In the genomic region with DNA sequence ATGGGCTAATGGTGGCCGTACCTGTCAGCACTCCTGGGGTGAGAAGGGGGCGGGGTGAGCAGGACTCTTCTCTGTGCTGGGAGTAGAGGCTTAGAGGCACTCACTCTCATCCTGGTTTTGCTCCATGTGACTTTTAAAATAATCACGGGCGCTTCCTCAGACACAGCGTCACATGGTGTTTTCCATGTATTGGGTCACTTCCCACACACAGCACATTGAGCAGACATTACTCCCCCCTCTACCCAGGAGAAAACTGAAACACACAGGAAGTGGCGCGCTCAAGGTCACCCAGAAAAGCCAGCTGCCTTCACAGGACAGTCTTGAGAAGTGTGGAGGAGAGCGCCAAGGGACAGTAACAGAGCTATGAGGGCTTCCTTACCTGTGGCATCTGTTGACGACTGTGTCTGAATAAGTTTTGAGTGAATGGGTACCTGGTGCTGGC, we compare ENCODE assay signal across 1 cellular context.
A peak's percentile ranks its signal among the peaks of the same experiment; 100 is the strongest.
TF ChIP-seq lines count a peak whose summit lies in the region.

No MANE protein-coding gene starts in this region.

TF ChIP-seq in HepG2, 621 proteins besides CTCF, POLR2A, EP300 and RAD21 (continued from another document and continues in another):
- TF ChIP-seq, protein P1, sequence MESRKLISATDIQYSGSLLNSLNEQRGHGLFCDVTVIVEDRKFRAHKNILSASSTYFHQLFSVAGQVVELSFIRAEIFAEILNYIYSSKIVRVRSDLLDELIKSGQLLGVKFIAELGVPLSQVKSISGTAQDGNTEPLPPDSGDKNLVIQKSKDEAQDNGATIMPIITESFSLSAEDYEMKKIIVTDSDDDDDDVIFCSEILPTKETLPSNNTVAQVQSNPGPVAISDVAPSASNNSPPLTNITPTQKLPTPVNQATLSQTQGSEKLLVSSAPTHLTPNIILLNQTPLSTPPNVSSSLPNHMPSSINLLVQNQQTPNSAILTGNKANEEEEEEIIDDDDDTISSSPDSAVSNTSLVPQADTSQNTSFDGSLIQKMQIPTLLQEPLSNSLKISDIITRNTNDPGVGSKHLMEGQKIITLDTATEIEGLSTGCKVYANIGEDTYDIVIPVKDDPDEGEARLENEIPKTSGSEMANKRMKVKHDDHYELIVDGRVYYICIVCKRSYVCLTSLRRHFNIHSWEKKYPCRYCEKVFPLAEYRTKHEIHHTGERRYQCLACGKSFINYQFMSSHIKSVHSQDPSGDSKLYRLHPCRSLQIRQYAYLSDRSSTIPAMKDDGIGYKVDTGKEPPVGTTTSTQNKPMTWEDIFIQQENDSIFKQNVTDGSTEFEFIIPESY (CRISPR knock-in tag; IDR thresholded peaks at IDR 0.05) = no peak
- TF ChIP-seq, protein P2, sequence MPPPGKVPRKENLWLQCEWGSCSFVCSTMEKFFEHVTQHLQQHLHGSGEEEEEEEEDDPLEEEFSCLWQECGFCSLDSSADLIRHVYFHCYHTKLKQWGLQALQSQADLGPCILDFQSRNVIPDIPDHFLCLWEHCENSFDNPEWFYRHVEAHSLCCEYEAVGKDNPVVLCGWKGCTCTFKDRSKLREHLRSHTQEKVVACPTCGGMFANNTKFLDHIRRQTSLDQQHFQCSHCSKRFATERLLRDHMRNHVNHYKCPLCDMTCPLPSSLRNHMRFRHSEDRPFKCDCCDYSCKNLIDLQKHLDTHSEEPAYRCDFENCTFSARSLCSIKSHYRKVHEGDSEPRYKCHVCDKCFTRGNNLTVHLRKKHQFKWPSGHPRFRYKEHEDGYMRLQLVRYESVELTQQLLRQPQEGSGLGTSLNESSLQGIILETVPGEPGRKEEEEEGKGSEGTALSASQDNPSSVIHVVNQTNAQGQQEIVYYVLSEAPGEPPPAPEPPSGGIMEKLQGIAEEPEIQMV (CRISPR knock-in tag; IDR thresholded peaks at IDR 0.05; ENCODE audit: low read depth) = no peak
- TF ChIP-seq NR3C1 (CRISPR knock-in tag; IDR thresholded peaks at IDR 0.05) (no peak), ZFP90 (CRISPR knock-in tag; IDR thresholded peaks at IDR 0.05; ENCODE audit: borderline replicate concordance) (no peak), ZNF660 (CRISPR knock-in tag; IDR thresholded peaks at IDR 0.05; ENCODE audit: borderline replicate concordance, low read depth) (no peak), RBM39 (IDR thresholded peaks at IDR 0.05; ENCODE audit: low read depth, low read length, poor library complexity, severe bottlenecking) (no peak), TAF1 (CRISPR knock-in tag; IDR thresholded peaks at IDR 0.05) (peak; percentile 63), STAT5B (CRISPR knock-in tag; IDR thresholded peaks at IDR 0.05) (no peak), FOXM1 (CRISPR knock-in tag; IDR thresholded peaks at IDR 0.05) (no peak), HNRNPH1 (optimal IDR thresholded peaks at IDR 0.05; ENCODE audit: low read depth, low read length) (no peak), NFIC (IDR thresholded peaks at IDR 0.05; ENCODE audit: low read length) (no peak), TSC22D2 (CRISPR knock-in tag; IDR thresholded peaks at IDR 0.05; ENCODE audit: borderline replicate concordance) (no peak), SATB2 (CRISPR knock-in tag; IDR thresholded peaks at IDR 0.05) (no peak), TMF1 (CRISPR knock-in tag; IDR thresholded peaks at IDR 0.05; ENCODE audit: low read depth) (no peak), ATF7-NPFF (CRISPR knock-in tag; IDR thresholded peaks at IDR 0.05; ENCODE audit: low read depth) (no peak), ONECUT2 (CRISPR knock-in tag; IDR thresholded peaks at IDR 0.05) (no peak), YEATS4 (CRISPR knock-in tag; IDR thresholded peaks at IDR 0.05; ENCODE audit: borderline replicate concordance) (no peak; the same call in 1 of the 2 replicates), ZEB1 (IDR thresholded peaks at IDR 0.05; ENCODE audit: insufficient replicate concordance, low read depth) (no peak), ZNF431 (CRISPR knock-in tag; IDR thresholded peaks at IDR 0.05; ENCODE audit: borderline replicate concordance, low read depth) (no peak), MIER3 (CRISPR knock-in tag; IDR thresholded peaks at IDR 0.05; ENCODE audit: borderline replicate concordance) (peak; percentile 25; the same call in 1 of the 2 replicates), ZNF251 (CRISPR knock-in tag; IDR thresholded peaks at IDR 0.05) (no peak)
- TF ChIP-seq, protein P3, sequence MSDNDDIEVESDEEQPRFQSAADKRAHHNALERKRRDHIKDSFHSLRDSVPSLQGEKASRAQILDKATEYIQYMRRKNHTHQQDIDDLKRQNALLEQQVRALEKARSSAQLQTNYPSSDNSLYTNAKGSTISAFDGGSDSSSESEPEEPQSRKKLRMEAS (IDR thresholded peaks at IDR 0.05) = peak; percentile 50; the same call in 1 of the 2 replicates
- TF ChIP-seq, protein P4, sequence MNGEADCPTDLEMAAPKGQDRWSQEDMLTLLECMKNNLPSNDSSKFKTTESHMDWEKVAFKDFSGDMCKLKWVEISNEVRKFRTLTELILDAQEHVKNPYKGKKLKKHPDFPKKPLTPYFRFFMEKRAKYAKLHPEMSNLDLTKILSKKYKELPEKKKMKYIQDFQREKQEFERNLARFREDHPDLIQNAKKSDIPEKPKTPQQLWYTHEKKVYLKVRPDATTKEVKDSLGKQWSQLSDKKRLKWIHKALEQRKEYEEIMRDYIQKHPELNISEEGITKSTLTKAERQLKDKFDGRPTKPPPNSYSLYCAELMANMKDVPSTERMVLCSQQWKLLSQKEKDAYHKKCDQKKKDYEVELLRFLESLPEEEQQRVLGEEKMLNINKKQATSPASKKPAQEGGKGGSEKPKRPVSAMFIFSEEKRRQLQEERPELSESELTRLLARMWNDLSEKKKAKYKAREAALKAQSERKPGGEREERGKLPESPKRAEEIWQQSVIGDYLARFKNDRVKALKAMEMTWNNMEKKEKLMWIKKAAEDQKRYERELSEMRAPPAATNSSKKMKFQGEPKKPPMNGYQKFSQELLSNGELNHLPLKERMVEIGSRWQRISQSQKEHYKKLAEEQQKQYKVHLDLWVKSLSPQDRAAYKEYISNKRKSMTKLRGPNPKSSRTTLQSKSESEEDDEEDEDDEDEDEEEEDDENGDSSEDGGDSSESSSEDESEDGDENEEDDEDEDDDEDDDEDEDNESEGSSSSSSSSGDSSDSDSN (CRISPR knock-in tag; IDR thresholded peaks at IDR 0.05) = no peak
- TF ChIP-seq, protein P5, sequence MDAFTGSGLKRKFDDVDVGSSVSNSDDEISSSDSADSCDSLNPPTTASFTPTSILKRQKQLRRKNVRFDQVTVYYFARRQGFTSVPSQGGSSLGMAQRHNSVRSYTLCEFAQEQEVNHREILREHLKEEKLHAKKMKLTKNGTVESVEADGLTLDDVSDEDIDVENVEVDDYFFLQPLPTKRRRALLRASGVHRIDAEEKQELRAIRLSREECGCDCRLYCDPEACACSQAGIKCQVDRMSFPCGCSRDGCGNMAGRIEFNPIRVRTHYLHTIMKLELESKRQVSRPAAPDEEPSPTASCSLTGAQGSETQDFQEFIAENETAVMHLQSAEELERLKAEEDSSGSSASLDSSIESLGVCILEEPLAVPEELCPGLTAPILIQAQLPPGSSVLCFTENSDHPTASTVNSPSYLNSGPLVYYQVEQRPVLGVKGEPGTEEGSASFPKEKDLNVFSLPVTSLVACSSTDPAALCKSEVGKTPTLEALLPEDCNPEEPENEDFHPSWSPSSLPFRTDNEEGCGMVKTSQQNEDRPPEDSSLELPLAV (CRISPR knock-in tag; conservative IDR thresholded peaks at IDR 0.05; ENCODE audit: low read depth) = no peak
- TF ChIP-seq, protein P6, sequence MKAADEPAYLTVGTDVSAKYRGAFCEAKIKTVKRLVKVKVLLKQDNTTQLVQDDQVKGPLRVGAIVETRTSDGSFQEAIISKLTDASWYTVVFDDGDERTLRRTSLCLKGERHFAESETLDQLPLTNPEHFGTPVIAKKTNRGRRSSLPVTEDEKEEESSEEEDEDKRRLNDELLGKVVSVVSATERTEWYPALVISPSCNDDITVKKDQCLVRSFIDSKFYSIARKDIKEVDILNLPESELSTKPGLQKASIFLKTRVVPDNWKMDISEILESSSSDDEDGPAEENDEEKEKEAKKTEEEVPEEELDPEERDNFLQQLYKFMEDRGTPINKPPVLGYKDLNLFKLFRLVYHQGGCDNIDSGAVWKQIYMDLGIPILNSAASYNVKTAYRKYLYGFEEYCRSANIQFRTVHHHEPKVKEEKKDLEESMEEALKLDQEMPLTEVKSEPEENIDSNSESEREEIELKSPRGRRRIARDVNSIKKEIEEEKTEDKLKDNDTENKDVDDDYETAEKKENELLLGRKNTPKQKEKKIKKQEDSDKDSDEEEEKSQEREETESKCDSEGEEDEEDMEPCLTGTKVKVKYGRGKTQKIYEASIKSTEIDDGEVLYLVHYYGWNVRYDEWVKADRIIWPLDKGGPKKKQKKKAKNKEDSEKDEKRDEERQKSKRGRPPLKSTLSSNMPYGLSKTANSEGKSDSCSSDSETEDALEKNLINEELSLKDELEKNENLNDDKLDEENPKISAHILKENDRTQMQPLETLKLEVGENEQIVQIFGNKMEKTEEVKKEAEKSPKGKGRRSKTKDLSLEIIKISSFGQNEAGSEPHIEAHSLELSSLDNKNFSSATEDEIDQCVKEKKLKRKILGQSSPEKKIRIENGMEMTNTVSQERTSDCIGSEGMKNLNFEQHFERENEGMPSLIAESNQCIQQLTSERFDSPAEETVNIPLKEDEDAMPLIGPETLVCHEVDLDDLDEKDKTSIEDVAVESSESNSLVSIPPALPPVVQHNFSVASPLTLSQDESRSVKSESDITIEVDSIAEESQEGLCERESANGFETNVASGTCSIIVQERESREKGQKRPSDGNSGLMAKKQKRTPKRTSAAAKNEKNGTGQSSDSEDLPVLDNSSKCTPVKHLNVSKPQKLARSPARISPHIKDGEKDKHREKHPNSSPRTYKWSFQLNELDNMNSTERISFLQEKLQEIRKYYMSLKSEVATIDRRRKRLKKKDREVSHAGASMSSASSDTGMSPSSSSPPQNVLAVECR (CRISPR knock-in tag; IDR thresholded peaks at IDR 0.05; ENCODE audit: borderline replicate concordance) = peak; percentile 42; the same call in 1 of the 2 replicates
- TF ChIP-seq, protein P7, sequence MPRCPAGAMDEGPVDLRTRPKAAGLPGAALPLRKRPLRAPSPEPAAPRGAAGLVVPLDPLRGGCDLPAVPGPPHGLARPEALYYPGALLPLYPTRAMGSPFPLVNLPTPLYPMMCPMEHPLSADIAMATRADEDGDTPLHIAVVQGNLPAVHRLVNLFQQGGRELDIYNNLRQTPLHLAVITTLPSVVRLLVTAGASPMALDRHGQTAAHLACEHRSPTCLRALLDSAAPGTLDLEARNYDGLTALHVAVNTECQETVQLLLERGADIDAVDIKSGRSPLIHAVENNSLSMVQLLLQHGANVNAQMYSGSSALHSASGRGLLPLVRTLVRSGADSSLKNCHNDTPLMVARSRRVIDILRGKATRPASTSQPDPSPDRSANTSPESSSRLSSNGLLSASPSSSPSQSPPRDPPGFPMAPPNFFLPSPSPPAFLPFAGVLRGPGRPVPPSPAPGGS (CRISPR knock-in tag; IDR thresholded peaks at IDR 0.05) = no peak
- TF ChIP-seq, protein P8, sequence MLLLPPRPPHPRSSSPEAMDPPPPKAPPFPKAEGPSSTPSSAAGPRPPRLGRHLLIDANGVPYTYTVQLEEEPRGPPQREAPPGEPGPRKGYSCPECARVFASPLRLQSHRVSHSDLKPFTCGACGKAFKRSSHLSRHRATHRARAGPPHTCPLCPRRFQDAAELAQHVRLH (CRISPR knock-in tag; IDR thresholded peaks at IDR 0.05; ENCODE audit: borderline replicate concordance, low read depth) = no peak
- TF ChIP-seq, protein P9, sequence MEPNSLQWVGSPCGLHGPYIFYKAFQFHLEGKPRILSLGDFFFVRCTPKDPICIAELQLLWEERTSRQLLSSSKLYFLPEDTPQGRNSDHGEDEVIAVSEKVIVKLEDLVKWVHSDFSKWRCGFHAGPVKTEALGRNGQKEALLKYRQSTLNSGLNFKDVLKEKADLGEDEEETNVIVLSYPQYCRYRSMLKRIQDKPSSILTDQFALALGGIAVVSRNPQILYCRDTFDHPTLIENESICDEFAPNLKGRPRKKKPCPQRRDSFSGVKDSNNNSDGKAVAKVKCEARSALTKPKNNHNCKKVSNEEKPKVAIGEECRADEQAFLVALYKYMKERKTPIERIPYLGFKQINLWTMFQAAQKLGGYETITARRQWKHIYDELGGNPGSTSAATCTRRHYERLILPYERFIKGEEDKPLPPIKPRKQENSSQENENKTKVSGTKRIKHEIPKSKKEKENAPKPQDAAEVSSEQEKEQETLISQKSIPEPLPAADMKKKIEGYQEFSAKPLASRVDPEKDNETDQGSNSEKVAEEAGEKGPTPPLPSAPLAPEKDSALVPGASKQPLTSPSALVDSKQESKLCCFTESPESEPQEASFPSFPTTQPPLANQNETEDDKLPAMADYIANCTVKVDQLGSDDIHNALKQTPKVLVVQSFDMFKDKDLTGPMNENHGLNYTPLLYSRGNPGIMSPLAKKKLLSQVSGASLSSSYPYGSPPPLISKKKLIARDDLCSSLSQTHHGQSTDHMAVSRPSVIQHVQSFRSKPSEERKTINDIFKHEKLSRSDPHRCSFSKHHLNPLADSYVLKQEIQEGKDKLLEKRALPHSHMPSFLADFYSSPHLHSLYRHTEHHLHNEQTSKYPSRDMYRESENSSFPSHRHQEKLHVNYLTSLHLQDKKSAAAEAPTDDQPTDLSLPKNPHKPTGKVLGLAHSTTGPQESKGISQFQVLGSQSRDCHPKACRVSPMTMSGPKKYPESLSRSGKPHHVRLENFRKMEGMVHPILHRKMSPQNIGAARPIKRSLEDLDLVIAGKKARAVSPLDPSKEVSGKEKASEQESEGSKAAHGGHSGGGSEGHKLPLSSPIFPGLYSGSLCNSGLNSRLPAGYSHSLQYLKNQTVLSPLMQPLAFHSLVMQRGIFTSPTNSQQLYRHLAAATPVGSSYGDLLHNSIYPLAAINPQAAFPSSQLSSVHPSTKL (CRISPR knock-in tag; IDR thresholded peaks at IDR 0.05) = peak; percentile 84
- TF ChIP-seq, protein P10, sequence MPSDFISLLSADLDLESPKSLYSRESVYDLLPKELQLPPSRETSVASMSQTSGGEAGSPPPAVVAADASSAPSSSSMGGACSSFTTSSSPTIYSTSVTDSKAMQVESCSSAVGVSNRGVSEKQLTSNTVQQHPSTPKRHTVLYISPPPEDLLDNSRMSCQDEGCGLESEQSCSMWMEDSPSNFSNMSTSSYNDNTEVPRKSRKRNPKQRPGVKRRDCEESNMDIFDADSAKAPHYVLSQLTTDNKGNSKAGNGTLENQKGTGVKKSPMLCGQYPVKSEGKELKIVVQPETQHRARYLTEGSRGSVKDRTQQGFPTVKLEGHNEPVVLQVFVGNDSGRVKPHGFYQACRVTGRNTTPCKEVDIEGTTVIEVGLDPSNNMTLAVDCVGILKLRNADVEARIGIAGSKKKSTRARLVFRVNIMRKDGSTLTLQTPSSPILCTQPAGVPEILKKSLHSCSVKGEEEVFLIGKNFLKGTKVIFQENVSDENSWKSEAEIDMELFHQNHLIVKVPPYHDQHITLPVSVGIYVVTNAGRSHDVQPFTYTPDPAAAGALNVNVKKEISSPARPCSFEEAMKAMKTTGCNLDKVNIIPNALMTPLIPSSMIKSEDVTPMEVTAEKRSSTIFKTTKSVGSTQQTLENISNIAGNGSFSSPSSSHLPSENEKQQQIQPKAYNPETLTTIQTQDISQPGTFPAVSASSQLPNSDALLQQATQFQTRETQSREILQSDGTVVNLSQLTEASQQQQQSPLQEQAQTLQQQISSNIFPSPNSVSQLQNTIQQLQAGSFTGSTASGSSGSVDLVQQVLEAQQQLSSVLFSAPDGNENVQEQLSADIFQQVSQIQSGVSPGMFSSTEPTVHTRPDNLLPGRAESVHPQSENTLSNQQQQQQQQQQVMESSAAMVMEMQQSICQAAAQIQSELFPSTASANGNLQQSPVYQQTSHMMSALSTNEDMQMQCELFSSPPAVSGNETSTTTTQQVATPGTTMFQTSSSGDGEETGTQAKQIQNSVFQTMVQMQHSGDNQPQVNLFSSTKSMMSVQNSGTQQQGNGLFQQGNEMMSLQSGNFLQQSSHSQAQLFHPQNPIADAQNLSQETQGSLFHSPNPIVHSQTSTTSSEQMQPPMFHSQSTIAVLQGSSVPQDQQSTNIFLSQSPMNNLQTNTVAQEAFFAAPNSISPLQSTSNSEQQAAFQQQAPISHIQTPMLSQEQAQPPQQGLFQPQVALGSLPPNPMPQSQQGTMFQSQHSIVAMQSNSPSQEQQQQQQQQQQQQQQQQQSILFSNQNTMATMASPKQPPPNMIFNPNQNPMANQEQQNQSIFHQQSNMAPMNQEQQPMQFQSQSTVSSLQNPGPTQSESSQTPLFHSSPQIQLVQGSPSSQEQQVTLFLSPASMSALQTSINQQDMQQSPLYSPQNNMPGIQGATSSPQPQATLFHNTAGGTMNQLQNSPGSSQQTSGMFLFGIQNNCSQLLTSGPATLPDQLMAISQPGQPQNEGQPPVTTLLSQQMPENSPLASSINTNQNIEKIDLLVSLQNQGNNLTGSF (CRISPR knock-in tag; IDR thresholded peaks at IDR 0.05) = no peak
